In genomic region chr13:95643471-95643813, GRCh38 we compare ENCODE assay signal across 9 cellular contexts. TPM values are rescaled to one million over a fixed set of nuclear protein-coding genes. Genes with fewer than 3 reads are reported as not detected.
DNase-seq lines count a peak whose midpoint lies in the region; ATAC-seq and TF ChIP-seq lines count a peak whose summit lies in the region.
"Had no signal": no experiment of that assay in that cellular context is flagged by ENCODE, and none has a peak within 500 bp of the region (broad histone marks: within the 10 kb centered on the region; RNA-seq: fewer than 3 reads in every experiment).

No MANE protein-coding gene starts in this region.

- H3K9me3 ChIP-seq in CD4-positive, alpha-beta T cell (ENCODE audit: control insufficient read depth, low read length), result no peaks in the 10 kb centered on the region
- H3K9me3 ChIP-seq in lung (ENCODE audit: control insufficient read depth in 2 of 2, insufficient read depth in 1 of 2, low read length in 1 of 2) (no peaks in the 10 kb centered on the region), uterus (no peaks in the 10 kb centered on the region)
- H3K9me3 ChIP-seq: neutrophil had no signal

- BruUV-seq in MCF 10A (replicated peaks; lab: Mats Ljungman, UMichigan), result no TSS peak

- peaks cover 53% of the 10 kb centered on the region for H3K27me3 Mint-ChIP-seq in CD4-positive, alpha-beta T cell
- H3K27me3 Mint-ChIP-seq in MCF 10A (ENCODE audit: insufficient read depth, unreplicated experiment), result no peaks in the 10 kb centered on the region

- H3K36me3 Mint-ChIP-seq in CD4-positive, alpha-beta T cell (ENCODE audit: low read depth), result no peaks in the 10 kb centered on the region
- peaks cover 16% of the 10 kb centered on the region for H3K36me3 Mint-ChIP-seq in MCF 10A (ENCODE audit: insufficient read depth, unreplicated experiment)

- no peak for TF ChIP-seq POLR2A in uterus (IDR thresholded peaks at IDR 0.05)

- no peak overlapping the region for H3K27ac ChIP-seq in CD4-positive, alpha-beta T cell (ENCODE audit: low read depth, low read length)
- H3K27ac ChIP-seq in lung (ENCODE audit: low read depth in 1 of 2, low read length in 1 of 2), result peak overlapping the region in 1 of 2 donors; percentile 64
- H3K27ac ChIP-seq in uterus, result peak overlapping the region; percentile 84 to 89
- H3K27ac ChIP-seq: neutrophil had no signal

- H3K4me1 ChIP-seq in lung (ENCODE audit: control insufficient read depth in 2 of 2, insufficient read depth in 2 of 2, low read length in 2 of 2) (peaks cover 0 to 13% of the 10 kb centered on the region in 2 donors), uterus (no peaks in the 10 kb centered on the region)

- in situ Hi-C loops in KBM-7 (cut with MboI; ENCODE audit: low pct_unique_long_range_greater_than_20kb, low sequenced_read_pairs), result no loop called here

- WGBS in lung, 2 donors, result 25 to 36% methylated on average over 9 of the region's 9 CpGs

- TF ChIP-seq CTCF in CD4-positive, alpha-beta T cell (IDR thresholded peaks at IDR 0.05), result no peak
- no peak for TF ChIP-seq CTCF in MCF 10A (IDR thresholded peaks at IDR 0.05; ENCODE audit: unreplicated experiment)
- TF ChIP-seq CTCF in lung (IDR thresholded peaks at IDR 0.05; ENCODE audit: control extremely low read depth, extremely low read depth), result no peak
- TF ChIP-seq CTCF in uterus (IDR thresholded peaks at IDR 0.05), result no peak

- H3K4me3 Mint-ChIP-seq in CD4-positive, alpha-beta T cell, result peak overlapping the region; percentile 34
- H3K4me3 Mint-ChIP-seq in MCF 10A (ENCODE audit: unreplicated experiment), result peak overlapping the region; percentile 82

- peak overlapping the region; percentile 33 for H3K4me3 ChIP-seq in lung
- H3K4me3 ChIP-seq in uterus, result peak overlapping the region; percentile 63 to 67

- no peaks in the 10 kb centered on the region for H3K9me3 Mint-ChIP-seq in CD4-positive, alpha-beta T cell
- no peaks in the 10 kb centered on the region for H3K9me3 Mint-ChIP-seq in MCF 10A (ENCODE audit: unreplicated experiment)

- no peak for DNase-seq in CD4-positive, alpha-beta T cell
- peak; percentile 51 for DNase-seq in KBM-7
- DNase-seq in MCF 10A (ENCODE audit: unreplicated experiment), result peak; percentile 44
- no peak for DNase-seq in lung (ENCODE audit: low spot score)
- peak; percentile 22 to 23 for DNase-seq in uterus
- DNase-seq in activated CD4-positive, alpha-beta T cell treated with anti-CD3 and anti-CD28 coated beads for 4 hours, result no peak
- DNase-seq in SIG-M5 treated with dmso at 0.1 percent for 504 hours (lab: John Stamatoyannopoulos, UW; ENCODE audit: unreplicated experiment), result no peak

- POLR2A ChIA-PET in CD4-positive, alpha-beta T cell (lab: Charles Lee), result no interaction called here
- POLR2A ChIA-PET in MCF 10A (lab: Yijun Ruan, JAX), result interaction anchor here (0.6 to 3.4 kb wide), 12 partner anchors 8 to 1790 kb away, joined by 3 to 31 read pairs (median 4); partner anchors contain the start of genes DNAJC3 and RAP2A

- CTCF ChIA-PET in CD4-positive, alpha-beta T cell (lab: Charles Lee), result no interaction called here
- CTCF ChIA-PET in MCF 10A (lab: Yijun Ruan, JAX), result interaction anchor here (0.5 to 4.0 kb wide), 11 partner anchors 8 to 192 kb away, joined by 3 to 16 read pairs (median 6); no protein-coding TSS in a partner anchor

- H3K27ac Mint-ChIP-seq in CD4-positive, alpha-beta T cell, result no peak overlapping the region
- H3K27ac Mint-ChIP-seq in MCF 10A (ENCODE audit: low read depth, unreplicated experiment), result no peak overlapping the region

- ATAC-seq in CD4-positive, alpha-beta T cell (ENCODE audit: poor library complexity), result no peak
- ATAC-seq in lung (ENCODE audit: insufficient read depth, low FRiP score), result no peak
- ATAC-seq in HG03139 (IDR thresholded peaks at IDR 0.05; ENCODE audit: unreplicated experiment), result no peak

- intact Hi-C loops in CD4-positive, alpha-beta T cell (cut with DNase I, micrococcal nuclease), result no loop called here
- intact Hi-C loops in MCF 10A (cut with micrococcal nuclease), result no loop called here
- intact Hi-C loops in uterus (cut with DNase I; ENCODE audit: low total_unique reads), result loop anchor here (5.0 kb wide), 1 partner anchor 34 kb away; the partner anchor contains the start of gene DNAJC3

- peaks cover 41% of the 10 kb centered on the region for H3K27me3 ChIP-seq in CD4-positive, alpha-beta T cell (ENCODE audit: control insufficient read depth, insufficient read depth, low read length)
- H3K27me3 ChIP-seq in lung (ENCODE audit: control insufficient read depth, insufficient read depth) (peaks cover 6% of the 10 kb centered on the region), uterus (no peaks in the 10 kb centered on the region)

- H3K4me1 Mint-ChIP-seq in CD4-positive, alpha-beta T cell (ENCODE audit: low read depth), result peaks cover 5% of the 10 kb centered on the region
- H3K4me1 Mint-ChIP-seq in MCF 10A (ENCODE audit: insufficient read depth, unreplicated experiment), result peaks cover 5% of the 10 kb centered on the region

- no peaks in the 10 kb centered on the region for H3K36me3 ChIP-seq in lung (ENCODE audit: control insufficient read depth in 2 of 2, insufficient read depth in 2 of 2, low read length in 2 of 2)
- no peaks in the 10 kb centered on the region for H3K36me3 ChIP-seq in uterus
- H3K36me3 ChIP-seq: neutrophil had no signal

RNA-seq across cellular contexts. Expression of gene DZIP1, which starts 1.1 kb away (rescaled TPM):
- total RNA-seq in CD4-positive, alpha-beta T cell, result not detected
- total RNA-seq in MCF 10A (2022), result 16.4 and 22.1 TPM in 2 replicates
- 10 to 100 TPM; 11.3 to 26.4 TPM for total RNA-seq in lung
- 1 to 10 TPM; 3.9 to 4.0 TPM for polyA plus RNA-seq in lung
- total RNA-seq in uterus, result 10 to 100 TPM; 24.1 to 65.3 (median 42.3) TPM

RNA-seq across cellular contexts. Expression of gene DNAJC3, which starts 33.5 kb away (rescaled TPM):
- 10 to 100 TPM; 17.6 to 17.7 TPM for total RNA-seq in CD4-positive, alpha-beta T cell
- total RNA-seq in MCF 10A (2022), result 113 and 132 TPM in 2 replicates
- 10 to 100 TPM; 48.2 to 61.8 TPM for total RNA-seq in lung
- polyA plus RNA-seq in lung, result 10 to 100 TPM; 15.2 to 28.7 TPM
- total RNA-seq in uterus, result 10 to 100 TPM; 16.9 to 67.6 (median 53.5) TPM

Comparison
In these comparisons a context has a peak if more than half of its experiments do, and no peak if none do; other contexts are left out.
1. DNase-seq: peak in KBM-7 (single experiment), MCF 10A (single experiment) and uterus (2 of 2); none in CD4-positive, alpha-beta T cell (0 of 10), lung (single experiment), activated CD4-positive, alpha-beta T cell treated with anti-CD3 and anti-CD28 coated beads for 4 hours (0 of 2) and SIG-M5 treated with dmso at 0.1 percent for 504 hours (single experiment).
2. RNA of gene DZIP1, which starts 1.1 kb away (total RNA-seq): 24.1 to 65.3 TPM in uterus, 11.3 to 26.4 TPM in lung and 16.4 to 22.1 TPM in MCF 10A; not detected in CD4-positive, alpha-beta T cell; every median in the first group is over 10 times any median in the second.